Comparison of ENCODE assay signal across 3 cellular contexts in the genomic region with DNA sequence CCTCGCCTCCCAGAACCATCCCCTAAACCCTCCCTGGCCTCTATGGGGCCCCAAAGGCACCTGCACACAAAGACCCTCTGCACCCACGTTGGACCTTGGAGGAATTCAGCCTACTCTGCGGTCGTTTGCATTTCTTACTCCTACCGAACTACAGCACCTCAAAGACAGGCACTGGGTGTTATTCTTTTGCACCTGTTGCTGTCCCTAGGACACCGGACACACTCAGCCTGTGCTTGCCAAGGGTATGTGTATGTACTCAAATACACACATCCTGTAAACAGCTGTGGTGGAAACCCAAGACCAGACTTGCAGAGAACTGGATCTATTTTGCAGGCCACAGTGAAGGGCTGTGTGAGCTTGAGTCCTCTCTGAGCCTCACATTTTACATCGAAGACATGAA.
DNase-seq lines count a peak whose midpoint lies in the region; ATAC-seq, FAIRE-seq and TF ChIP-seq lines count a peak whose summit lies in the region.
"Not testable (repeated sequence)": the region's sequence is repeated elsewhere in the genome, so short reads cannot be mapped to it uniquely, and the experiment has no call there.

No MANE protein-coding gene starts in this region.

- TF ChIP-seq POLR2A in gastrocnemius medialis (IDR thresholded peaks at IDR 0.05): not testable (repeated sequence)

- FAIRE-seq in bronchial epithelial cell (lab: Jason Lieb, UNC): peak; percentile 58

- not testable (repeated sequence) for H3K4me1 ChIP-seq in gastrocnemius medialis, upper lobe of right lung

- not testable (repeated sequence) for TF ChIP-seq CTCF in bronchial epithelial cell (IDR thresholded peaks at IDR 0.05; ENCODE audit: insufficient read depth, low read length, severe bottlenecking); gastrocnemius medialis (IDR thresholded peaks at IDR 0.05 in 4 of 5, conservative IDR thresholded peaks at IDR 0.05 in 1 of 5); upper lobe of right lung (IDR thresholded peaks at IDR 0.05)

- not testable (repeated sequence) for H3K27me3 ChIP-seq in bronchial epithelial cell (ENCODE audit: control insufficient read depth, insufficient read depth, low read length); gastrocnemius medialis; upper lobe of right lung

- DNase-seq in bronchial epithelial cell (ENCODE audit: low read depth); gastrocnemius medialis: not testable (repeated sequence)
- DNase-seq in upper lobe of right lung: peak; percentile 21

- H3K9me3 ChIP-seq in gastrocnemius medialis, upper lobe of right lung: not testable (repeated sequence)

- intact Hi-C loops in gastrocnemius medialis (cut with DNase I; ENCODE audit: low total_unique reads); upper lobe of right lung (cut with DNase I): not testable (repeated sequence)

- not testable (repeated sequence) for H3K4me3 ChIP-seq in bronchial epithelial cell (ENCODE audit: low read depth, low read length); gastrocnemius medialis; upper lobe of right lung

- not testable (repeated sequence) for H3K36me3 ChIP-seq in bronchial epithelial cell (ENCODE audit: control insufficient read depth, insufficient read depth, low read length); gastrocnemius medialis; upper lobe of right lung

- H3K27ac ChIP-seq in gastrocnemius medialis: peak overlapping the region in 1 of 4 donors; percentile 57
- H3K27ac ChIP-seq in upper lobe of right lung: not testable (repeated sequence)

- peak; percentile 82 to 86 for ATAC-seq in gastrocnemius medialis
- ATAC-seq in upper lobe of right lung: not testable (repeated sequence)

- in situ Hi-C loops in gastrocnemius medialis (cut with MboI; ENCODE audit: low sequenced_read_pairs in 4 of 4): not testable (repeated sequence)
